In the genomic region with DNA sequence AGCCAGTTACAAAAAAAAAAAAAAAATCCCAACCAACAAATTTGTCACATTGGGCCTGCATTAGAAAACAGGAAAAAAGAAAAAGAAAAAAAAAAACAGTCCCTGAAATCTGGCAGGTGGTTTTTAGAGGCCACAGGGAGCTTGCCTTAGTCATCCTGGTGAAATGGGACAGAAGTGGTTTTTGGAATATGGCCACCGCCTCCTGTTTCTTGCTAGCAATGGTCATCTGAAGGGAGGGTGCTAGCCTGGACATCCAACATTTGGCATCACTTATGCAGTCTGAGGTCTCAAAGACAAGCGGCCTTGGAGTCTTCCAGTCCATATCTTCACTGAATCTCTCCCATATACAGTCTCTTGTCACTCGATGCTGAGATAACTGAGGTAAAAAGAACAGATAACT, we compare ENCODE assay signal across 27 cellular contexts. TPM values are rescaled to one million over a fixed set of nuclear protein-coding genes. Genes with fewer than 3 reads are reported as not detected.
"Had no signal": no experiment of that assay in that cellular context is flagged by ENCODE, and none has a peak within 500 bp of the region (broad histone marks: within the 10 kb centered on the region; RNA-seq: fewer than 3 reads in every experiment).

No MANE protein-coding gene starts in this region.

- ATAC-seq: activated naive CD4-positive, alpha-beta T cell treated with anti-CD3 and anti-CD28 coated beads, Interleukin-2, amount 50 U/mL, for 72 hours; activated naive CD8-positive, alpha-beta T cell treated with anti-CD3 and anti-CD28 coated beads, Interleukin-2, amount 50 U/mL, for 24 hours; activated T-cell treated with anti-CD3 and anti-CD28 coated beads, Interleukin-2, amount 50 U/mL, for 4 hours; K562 had no signal

- H3K27ac Mint-ChIP-seq: activated CD4-positive, alpha-beta memory T cell treated with anti-CD3 and anti-CD28 coated beads for 36 hours; activated CD4-positive, alpha-beta T cell treated with anti-CD3 and anti-CD28 coated beads, Interleukin-2, amount 10 ng/mL, durations not matched to agents 7 days and 5 days; activated naive CD4-positive, alpha-beta T cell treated with anti-CD3 and anti-CD28 coated beads, Interleukin-2, amount 50 U/mL, for 72 hours; activated naive CD8-positive, alpha-beta T cell treated with anti-CD3 and anti-CD28 coated beads, Interleukin-2, amount 50 U/mL, for 24 hours had no signal

- H3K4me1 Mint-ChIP-seq: activated CD4-positive, alpha-beta T cell treated with anti-CD3 and anti-CD28 coated beads, Interleukin-2, amount 10 ng/mL, durations not matched to agents 7 days and 5 days; activated naive CD8-positive, alpha-beta T cell treated with anti-CD3 and anti-CD28 coated beads, Interleukin-2, amount 50 U/mL, for 24 hours had no signal

- DNase-seq: activated CD4-positive, alpha-beta memory T cell treated with anti-CD3 and anti-CD28 coated beads for 36 hours; activated CD4-positive, alpha-beta T cell treated with anti-CD3 and anti-CD28 coated beads, Interleukin-2, amount 10 ng/mL, durations not matched to agents 7 days and 5 days; activated CD4-positive, CD25-positive, alpha-beta regulatory T cell; activated CD8-positive, alpha-beta memory T cell treated with anti-CD3 and anti-CD28 coated beads for 24 hours; activated effector memory CD4-positive, alpha-beta T cell treated with anti-CD3 and anti-CD28 coated beads, Interleukin-2, amount 50 U/mL, for 16 hours; activated naive CD4-positive, alpha-beta T cell treated with Interleukin-2 at 50 U/mL for 16 hours; activated naive CD8-positive, alpha-beta T cell treated with anti-CD3 and anti-CD28 coated beads, Interleukin-2, amount 50 U/mL, for 24 hours; activated T-cell treated with anti-CD3 and anti-CD28 coated beads, Interleukin-2, amount 50 U/mL, for 4 hours; amygdala; brain microvascular endothelial cell; Karpas-422; MV-4-11; NCI-H1092 treated with DMSO at 0.1 percent for 48 hours; NCI-H1417 treated with DMSO at 0.1 percent for 48 hours; NCI-H1694; NCI-H2029; NCI-H2107; NCI-H2171 treated with DMSO at 0.1 percent for 48 hours; NCI-H226; NCI-H526 treated with DMSO at 0.1 percent for 48 hours; NCI-H82; OCI-M1; Peyer's patch; SIG-M5; T-helper 2 cell had no signal

- H3K27me3 Mint-ChIP-seq: activated CD4-positive, alpha-beta memory T cell treated with anti-CD3 and anti-CD28 coated beads for 36 hours; activated CD4-positive, alpha-beta T cell treated with anti-CD3 and anti-CD28 coated beads, Interleukin-2, amount 10 ng/mL, durations not matched to agents 7 days and 5 days; activated naive CD8-positive, alpha-beta T cell treated with anti-CD3 and anti-CD28 coated beads, Interleukin-2, amount 50 U/mL, for 24 hours had no signal

- H3K4me3 Mint-ChIP-seq: activated CD4-positive, alpha-beta memory T cell treated with anti-CD3 and anti-CD28 coated beads for 36 hours; activated CD4-positive, alpha-beta T cell treated with anti-CD3 and anti-CD28 coated beads, Interleukin-2, amount 10 ng/mL, durations not matched to agents 7 days and 5 days; activated naive CD8-positive, alpha-beta T cell treated with anti-CD3 and anti-CD28 coated beads, Interleukin-2, amount 50 U/mL, for 24 hours; activated T-cell treated with anti-CD3 and anti-CD28 coated beads, Interleukin-2, amount 50 U/mL, for 4 hours had no signal

- H3K9me3 Mint-ChIP-seq: activated CD4-positive, alpha-beta memory T cell treated with anti-CD3 and anti-CD28 coated beads for 36 hours; activated CD4-positive, alpha-beta T cell treated with anti-CD3 and anti-CD28 coated beads, Interleukin-2, amount 10 ng/mL, durations not matched to agents 7 days and 5 days; activated naive CD4-positive, alpha-beta T cell treated with anti-CD3 and anti-CD28 coated beads, Interleukin-2, amount 50 U/mL, for 72 hours; activated naive CD8-positive, alpha-beta T cell treated with anti-CD3 and anti-CD28 coated beads, Interleukin-2, amount 50 U/mL, for 24 hours; activated T-cell treated with anti-CD3 and anti-CD28 coated beads, Interleukin-2, amount 50 U/mL, for 4 hours had no signal

RNA-seq across cellular contexts. Expression of a gene that starts 20.1 kb away (rescaled TPM):
- total RNA-seq: activated CD4-positive, alpha-beta memory T cell treated with anti-CD3 and anti-CD28 coated beads for 36 hours; activated naive CD4-positive, alpha-beta T cell treated with anti-CD3 and anti-CD28 coated beads, Interleukin-2, amount 50 U/mL, for 72 hours; Peyer's patch had no signal
